ENCODE assay signal across 1 cellular context in genomic region chr9:132354645-132355355, GRCh38.
A peak's percentile ranks its signal among the peaks of the same experiment; 100 is the strongest.
TF ChIP-seq lines count a peak whose summit lies in the region.

Gene SETX (minus strand): TSS chr9:132354986. CDS start chr9:132349428, 5,558 bp downstream.

TF ChIP-seq in HepG2, 621 proteins besides CTCF, POLR2A, EP300 and RAD21 (continued from another document and continues in another):
- peak; percentile 23; the same call in 1 of the 2 replicates for TF ChIP-seq ZNF609 (CRISPR knock-in tag; IDR thresholded peaks at IDR 0.05; ENCODE audit: borderline replicate concordance)
- TF ChIP-seq PRDM10 (CRISPR knock-in tag; IDR thresholded peaks at IDR 0.05; ENCODE audit: low read depth) = no peak
- no peak for TF ChIP-seq ZBTB8A (CRISPR knock-in tag; IDR thresholded peaks at IDR 0.05; ENCODE audit: borderline replicate concordance, low read depth)
- TF ChIP-seq MTF2 (CRISPR knock-in tag; IDR thresholded peaks at IDR 0.05; ENCODE audit: borderline replicate concordance) = peak; percentile 90; the same call in 1 of the 2 replicates
- no peak for TF ChIP-seq GTF2F1 (IDR thresholded peaks at IDR 0.05; ENCODE audit: low read length)
- no peak for TF ChIP-seq SMARCE1 (IDR thresholded peaks at IDR 0.05; ENCODE audit: borderline replicate concordance)
- no peak for TF ChIP-seq ZNF775 (CRISPR knock-in tag; IDR thresholded peaks at IDR 0.05; ENCODE audit: borderline replicate concordance)
- no peak for TF ChIP-seq TRAFD1 (CRISPR knock-in tag; IDR thresholded peaks at IDR 0.05; ENCODE audit: borderline replicate concordance)
- no peak for TF ChIP-seq RXRA (CRISPR knock-in tag; IDR thresholded peaks at IDR 0.05)
- TF ChIP-seq FOXO1 (CRISPR knock-in tag; IDR thresholded peaks at IDR 0.05) = peak; percentile 52; the same call in 1 of the 2 replicates
- TF ChIP-seq RBM39 (IDR thresholded peaks at IDR 0.05; ENCODE audit: low read depth, low read length, poor library complexity, severe bottlenecking) = peak; percentile 64
- TF ChIP-seq ZBTB14 (CRISPR knock-in tag; IDR thresholded peaks at IDR 0.05) = no peak
- TF ChIP-seq ZNF570 (CRISPR knock-in tag; IDR thresholded peaks at IDR 0.05; ENCODE audit: borderline replicate concordance) = no peak
- peak; percentile 86; the same call in 1 of the 2 replicates for TF ChIP-seq DR1 (CRISPR knock-in tag; IDR thresholded peaks at IDR 0.05)
- TF ChIP-seq KAT2B (IDR thresholded peaks at IDR 0.05; ENCODE audit: borderline replicate concordance, low read depth, low read length) = no peak
- no peak for TF ChIP-seq KLF11 (CRISPR knock-in tag; IDR thresholded peaks at IDR 0.05)
- TF ChIP-seq CHCHD3 (CRISPR knock-in tag; IDR thresholded peaks at IDR 0.05) = 0 out of 2 replicates have a peak, but pooled peaks have one; percentile 41
- TF ChIP-seq KLF16 (CRISPR knock-in tag; IDR thresholded peaks at IDR 0.05) = peak in 1 of 2 experiments; percentile 53; a peak in 1 of 4 replicates
- peak; percentile 55; the same call in 1 of the 2 replicates for TF ChIP-seq ZNF138 (CRISPR knock-in tag; IDR thresholded peaks at IDR 0.05; ENCODE audit: low read depth)
- TF ChIP-seq PCBP2 (optimal IDR thresholded peaks at IDR 0.05; ENCODE audit: low read depth, low read length, poor library complexity, severe bottlenecking) = no peak
- no peak for TF ChIP-seq ATF5 (CRISPR knock-in tag; IDR thresholded peaks at IDR 0.05; ENCODE audit: low read depth)
- no peak for TF ChIP-seq MTA3 (CRISPR knock-in tag; IDR thresholded peaks at IDR 0.05)
- TF ChIP-seq TRIM24 (CRISPR knock-in tag; IDR thresholded peaks at IDR 0.05) = no peak
- no peak for TF ChIP-seq ZNF496 (CRISPR knock-in tag; IDR thresholded peaks at IDR 0.05; ENCODE audit: insufficient replicate concordance)
- TF ChIP-seq KLF6 (CRISPR knock-in tag; IDR thresholded peaks at IDR 0.05) = peak; percentile 74
- peak; percentile 48; the same call in 1 of the 2 replicates for TF ChIP-seq CREM (IDR thresholded peaks at IDR 0.05)
- TF ChIP-seq CREM (CRISPR knock-in tag; IDR thresholded peaks at IDR 0.05) = no peak
- peak; percentile 98 for TF ChIP-seq PATZ1 (CRISPR knock-in tag; IDR thresholded peaks at IDR 0.05)
- TF ChIP-seq ZNF333 (CRISPR knock-in tag; IDR thresholded peaks at IDR 0.05; ENCODE audit: borderline replicate concordance) = peak; percentile 74; the same call in 1 of the 2 replicates
- TF ChIP-seq ZNF598 (CRISPR knock-in tag; IDR thresholded peaks at IDR 0.05; ENCODE audit: borderline replicate concordance) = no peak
- no peak for TF ChIP-seq ZNF34 (CRISPR knock-in tag; IDR thresholded peaks at IDR 0.05; ENCODE audit: borderline replicate concordance)
- TF ChIP-seq ZNF343 (CRISPR knock-in tag; IDR thresholded peaks at IDR 0.05) = peak; percentile 77; the same call in 1 of the 2 replicates
- peak; percentile 80; the same call in 1 of the 2 replicates for TF ChIP-seq ZNF776 (CRISPR knock-in tag; IDR thresholded peaks at IDR 0.05)
- TF ChIP-seq ZNF792 (CRISPR knock-in tag; IDR thresholded peaks at IDR 0.05) = peak; percentile 32; the same call in 1 of the 2 replicates
- TF ChIP-seq IRF1 (CRISPR knock-in tag; IDR thresholded peaks at IDR 0.05; ENCODE audit: low read depth) = no peak
- no peak for TF ChIP-seq SNAPC5 (CRISPR knock-in tag; IDR thresholded peaks at IDR 0.05; ENCODE audit: borderline replicate concordance)
- peak; percentile 35; the same call in 1 of the 2 replicates for TF ChIP-seq ZNF546 (CRISPR knock-in tag; conservative IDR thresholded peaks at IDR 0.05)
- TF ChIP-seq ZNF883 (CRISPR knock-in tag; IDR thresholded peaks at IDR 0.05; ENCODE audit: not compliant biosample characterization) = peak; percentile 78
- TF ChIP-seq LBX2 (CRISPR knock-in tag; IDR thresholded peaks at IDR 0.05; ENCODE audit: borderline replicate concordance) = 0 out of 2 replicates have a peak, but pooled peaks have one; percentile 46
- peak; percentile 79 for TF ChIP-seq ELF1 (CRISPR knock-in tag; IDR thresholded peaks at IDR 0.05)
- peak; percentile 94 for TF ChIP-seq RBFOX2 (IDR thresholded peaks at IDR 0.05; ENCODE audit: low read depth, low read length)
- TF ChIP-seq ZNF431 (CRISPR knock-in tag; IDR thresholded peaks at IDR 0.05; ENCODE audit: borderline replicate concordance, low read depth) = peak; percentile 49; the same call in 1 of the 2 replicates
- peak; percentile 88 for TF ChIP-seq THAP11 (CRISPR knock-in tag; IDR thresholded peaks at IDR 0.05)
- TF ChIP-seq ZNF747 (CRISPR knock-in tag; IDR thresholded peaks at IDR 0.05; ENCODE audit: borderline replicate concordance) = peak; percentile 70; the same call in 1 of the 2 replicates
- TF ChIP-seq ATF1 (CRISPR knock-in tag; IDR thresholded peaks at IDR 0.05) = no peak
- TF ChIP-seq ZNF335 (CRISPR knock-in tag; IDR thresholded peaks at IDR 0.05) = 0 out of 2 replicates have a peak, but pooled peaks have one; percentile 61
- TF ChIP-seq MAF1 (CRISPR knock-in tag; IDR thresholded peaks at IDR 0.05; ENCODE audit: borderline replicate concordance) = peak; percentile 80; the same call in 1 of the 2 replicates
- TF ChIP-seq ZNF33A (CRISPR knock-in tag; IDR thresholded peaks at IDR 0.05; ENCODE audit: borderline replicate concordance) = no peak
- no peak for TF ChIP-seq ZNF607 (CRISPR knock-in tag; IDR thresholded peaks at IDR 0.05; ENCODE audit: borderline replicate concordance)
- TF ChIP-seq TFDP1 (CRISPR knock-in tag; IDR thresholded peaks at IDR 0.05; ENCODE audit: borderline replicate concordance) = no peak
- no peak for TF ChIP-seq TBX3 (IDR thresholded peaks at IDR 0.05; ENCODE audit: borderline replicate concordance)
- peak; percentile 67 for TF ChIP-seq ZNF263 (CRISPR knock-in tag; IDR thresholded peaks at IDR 0.05)
